ENCODE assay signal across 7 cellular contexts in the genomic region with DNA sequence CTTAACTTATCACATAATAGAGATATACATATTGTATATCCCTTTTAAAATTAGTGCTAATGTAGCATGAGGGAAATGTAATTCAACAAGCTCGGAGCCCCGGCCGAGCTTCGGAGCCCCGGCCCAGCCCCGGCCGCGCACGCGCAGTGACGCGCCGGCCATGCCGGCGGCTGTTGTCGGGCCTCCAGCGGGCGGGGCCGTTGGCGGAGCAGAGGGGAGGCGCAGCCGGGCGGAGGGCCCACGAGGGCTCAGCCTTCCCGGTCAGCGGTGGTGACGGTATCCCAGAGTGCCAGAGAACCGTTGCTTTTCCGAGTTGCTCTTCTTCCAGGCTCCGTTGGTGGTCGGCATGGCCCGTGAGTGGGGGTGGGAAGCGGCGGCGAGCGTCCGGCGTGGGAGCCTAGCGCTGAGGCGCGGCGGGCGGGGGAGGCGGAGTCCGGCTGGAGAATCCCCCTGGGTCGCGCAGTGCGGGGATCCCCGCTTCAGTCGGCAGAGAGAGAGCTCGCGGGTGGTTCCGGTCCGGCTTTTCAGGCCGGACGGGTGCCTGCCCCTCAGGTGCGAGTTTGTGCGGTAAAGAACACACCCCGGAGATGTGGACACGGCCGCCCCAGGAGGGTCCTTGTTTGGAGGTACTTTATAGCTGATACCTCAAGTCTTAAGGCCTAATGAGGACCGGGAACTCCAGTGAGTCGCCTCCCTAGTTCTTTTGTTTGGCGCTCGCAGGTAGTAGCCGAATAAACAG. TPM values are rescaled to one million over a fixed set of nuclear protein-coding genes. Genes with fewer than 3 reads are reported as not detected.
A peak's percentile ranks its signal among the peaks of the same experiment; 100 is the strongest.
DNase-seq lines count a peak whose midpoint lies in the region; ATAC-seq, FAIRE-seq and TF ChIP-seq lines count a peak whose summit lies in the region.
"Not testable (repeated sequence)": the region's sequence is repeated elsewhere in the genome, so short reads cannot be mapped to it uniquely, and the experiment has no call there.

Gene SERF1B (plus strand): TSS at position 146 of the 739 bp plus-strand sequence. CDS start 201 bp downstream, at position 347.

- H3F3A ChIP-seq in SK-N-SH (replicated peaks; ENCODE audit: insufficient read depth) = not testable (repeated sequence)

- not testable (repeated sequence) for H3K27me3 ChIP-seq in H7 (ENCODE audit: control insufficient read depth, insufficient read depth, low read length); SK-N-SH (ENCODE audit: insufficient read depth); right cardiac atrium (ENCODE audit: control insufficient read depth, insufficient read depth); pancreas

- H3K79me2 ChIP-seq in SK-N-SH (ENCODE audit: insufficient read depth) = not testable (repeated sequence)

- not testable (repeated sequence) for DNase-seq in H7; SK-N-SH; central memory CD8-positive, alpha-beta T cell (ENCODE audit: low spot score in 2 of 2); right cardiac atrium; pancreas

- not testable (repeated sequence) for H2AFZ ChIP-seq in SK-N-SH (ENCODE audit: low read depth)

- CTCF ChIA-PET in SK-N-SH (lab: Yijun Ruan, JAX) = not testable (repeated sequence)

- not testable (repeated sequence) for H3K27me3 Mint-ChIP-seq in central memory CD8-positive, alpha-beta T cell

- H3K27ac Mint-ChIP-seq in central memory CD8-positive, alpha-beta T cell (ENCODE audit: low read depth) = not testable (repeated sequence)

- not testable (repeated sequence) for H3K4me1 ChIP-seq in SK-N-SH (ENCODE audit: control insufficient read depth in 1 of 2, insufficient read depth in 2 of 2, low read depth in 1 of 2, low read length in 1 of 2); right cardiac atrium (ENCODE audit: control insufficient read depth, insufficient read depth, low read length); pancreas

- not testable (repeated sequence) for H3K9ac ChIP-seq in SK-N-SH

- H3K4me3 Mint-ChIP-seq in central memory CD8-positive, alpha-beta T cell = not testable (repeated sequence)

- H3K4me3 ChIP-seq in H7 (ENCODE audit: insufficient read depth, low read depth, low read length); SK-N-SH (ENCODE audit: low read depth in 2 of 2, low read length in 1 of 2); right cardiac atrium (ENCODE audit: low read length); pancreas: not testable (repeated sequence)

- H3K9me2 ChIP-seq in SK-N-SH = not testable (repeated sequence)

- WGBS in SK-N-SH (ENCODE audit: low lambda C conversion rate) = no CpG with 5 or more reads among the region's 66 CpGs
- no CpG with 5 or more reads among the region's 66 CpGs for WGBS in right cardiac atrium
- WGBS in pancreas, 2 donors = no CpG with 5 or more reads among the region's 66 CpGs

- TF ChIP-seq EP300 in SK-N-SH (IDR thresholded peaks at IDR 0.05; ENCODE audit: borderline replicate concordance in 1 of 2, low read depth in 1 of 2, low read length in 1 of 2) = not testable (repeated sequence)

- not testable (repeated sequence) for H3K4me2 ChIP-seq in SK-N-SH

- not testable (repeated sequence) for H4K20me1 ChIP-seq in SK-N-SH (ENCODE audit: insufficient read depth)

- H3K4me1 Mint-ChIP-seq in central memory CD8-positive, alpha-beta T cell = not testable (repeated sequence)

- H3K36me3 ChIP-seq in H7 (replicated peaks; ENCODE audit: control insufficient read depth, insufficient read depth, low read length); SK-N-SH (replicated peaks in 1 of 2; ENCODE audit: control insufficient read depth in 1 of 2, insufficient read depth in 2 of 2, low read length in 1 of 2); pancreas: not testable (repeated sequence)

- H3K9me3 Mint-ChIP-seq in central memory CD8-positive, alpha-beta T cell = not testable (repeated sequence)

- not testable (repeated sequence) for H3K27ac ChIP-seq in SK-N-SH (ENCODE audit: low read depth in 2 of 2, low read length in 1 of 2); right cardiac atrium (ENCODE audit: low read length); pancreas

- POLR2A ChIA-PET in SK-N-SH (lab: Yijun Ruan, JAX) = not testable (repeated sequence)

- intact Hi-C loops in right cardiac atrium (cut with DNase I); pancreas (cut with DNase I): not testable (repeated sequence)

- not testable (repeated sequence) for FAIRE-seq in pancreas (lab: Jason Lieb, UNC)

- not testable (repeated sequence) for H3K9me3 ChIP-seq in SK-N-SH; right cardiac atrium (ENCODE audit: control insufficient read depth, low read length); pancreas

- not testable (repeated sequence) for H3K36me3 Mint-ChIP-seq in central memory CD8-positive, alpha-beta T cell (ENCODE audit: insufficient read depth)

- ATAC-seq in GM18909 (IDR thresholded peaks at IDR 0.05; ENCODE audit: poor library complexity, unreplicated experiment) (peak; percentile 87), HG03196 (IDR thresholded peaks at IDR 0.05; ENCODE audit: unreplicated experiment) (peak; percentile 84), right cardiac atrium (peak; percentile 98 to 99), pancreas (peak; percentile 98 to 99 (median 99))
- ATAC-seq in central memory CD8-positive, alpha-beta T cell (replicated peaks; ENCODE audit: extremely low read depth, poor library complexity, severe bottlenecking) = peak; percentile 80

- not testable (repeated sequence) for TF ChIP-seq RAD21 in SK-N-SH (IDR thresholded peaks at IDR 0.05; ENCODE audit: low read length)

- not testable (repeated sequence) for TF ChIP-seq CTCF in SK-N-SH (IDR thresholded peaks at IDR 0.05); pancreas (IDR thresholded peaks at IDR 0.05)

RNA-seq across cellular contexts. Expression of gene SERF1B, which starts in this region (rescaled TPM):
- 40.7 and 42.3 TPM in 2 replicates for total RNA-seq in H7 (2014; rRNA removed; shearing (Covaris generic))
- polyA plus RNA-seq in SK-N-SH (2012; rRNA removed) (65.3 and 69.3 TPM in 2 replicates), right cardiac atrium (43.5 TPM), pancreas (10 to 100 TPM; 19.2 to 30.9 TPM)
- 82.2 and 97.9 TPM in 2 replicates for polyA plus RNA-seq in SK-N-SH (2012; cell fraction: cytosol; rRNA removed)
- 24.2 and 30.7 TPM in 2 replicates for polyA plus RNA-seq in SK-N-SH (2012; cell fraction: nucleus; rRNA removed)
- total RNA-seq in right cardiac atrium (10 to 100 TPM; 16.2 to 30.3 (median 24.4) TPM), pancreas (10 to 100 TPM in 2 of 6 donors, 1 to 10 TPM in 4; 7.4 to 13.4 (median 9.3) TPM)
